Comparison of ENCODE assay signal across 9 cellular contexts in the genomic region with DNA sequence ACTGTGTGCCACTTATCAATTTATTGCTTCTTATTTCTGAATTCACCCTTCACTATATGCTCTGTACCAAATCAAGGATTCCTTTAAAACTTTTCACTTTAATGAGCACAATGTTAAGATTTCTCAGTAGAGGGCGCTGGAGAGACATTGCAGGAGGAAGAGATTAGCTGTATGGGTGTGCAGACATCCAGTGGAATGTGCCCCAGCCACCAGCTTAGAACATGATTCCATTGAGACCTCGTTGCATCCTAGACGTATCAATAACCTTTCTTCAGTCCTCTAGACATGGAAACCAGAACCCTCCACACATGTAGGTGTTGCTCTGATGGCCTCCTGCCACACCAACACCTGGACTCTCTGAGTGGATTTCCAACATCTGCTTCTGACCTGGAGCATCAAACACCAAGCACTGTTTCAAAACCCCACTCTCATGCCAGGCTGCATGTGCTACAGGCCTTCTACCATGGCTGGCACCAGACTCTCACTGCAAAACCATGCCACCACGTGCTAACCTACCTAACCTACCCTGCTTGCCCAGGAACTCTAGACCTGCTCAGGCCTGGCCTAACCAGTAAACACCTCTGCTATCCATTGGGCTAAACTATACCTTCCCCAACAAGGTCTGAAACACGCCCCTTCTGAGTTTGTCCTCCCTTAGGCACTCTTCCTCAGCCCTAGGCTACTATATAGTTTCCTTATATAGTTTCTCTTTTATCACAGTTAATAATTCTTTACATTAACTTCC.
A peak's percentile ranks its signal among the peaks of the same experiment; 100 is the strongest.
DNase-seq lines count a peak whose midpoint lies in the region; ATAC-seq, FAIRE-seq and TF ChIP-seq lines count a peak whose summit lies in the region.
"Had no signal": no experiment of that assay in that cellular context is flagged by ENCODE, and none has a peak within 500 bp of the region (broad histone marks: within the 10 kb centered on the region; RNA-seq: fewer than 3 reads in every experiment).

No MANE protein-coding gene starts in this region.

- RAD21 ChIA-PET in HCT116 (lab: Charles Lee; ENCODE audit: low non-redundant PET in 1 of 2, low total read pairs in 2 of 2, uncharacterized antibody in 2 of 2, unreplicated experiment in 2 of 2), result no interaction called here

- H3K9me2 ChIP-seq in HCT116 (ENCODE audit: insufficient read depth), result no peaks in the 10 kb centered on the region

- no peaks in the 10 kb centered on the region for H3K4me1 ChIP-seq in HCT116 (ENCODE audit: control insufficient read depth in 1 of 2, insufficient read depth in 2 of 2, low read length in 2 of 2)
- no peaks in the 10 kb centered on the region for H3K4me1 ChIP-seq in kidney (ENCODE audit: control insufficient read depth in 1 of 2, insufficient read depth in 1 of 2, low read depth in 1 of 2, low read length in 2 of 2)

- no peak overlapping the region for H2AFZ ChIP-seq in HCT116 (ENCODE audit: low read depth, low read length, poor library complexity, severe bottlenecking)

- H3K36me3 ChIP-seq in HCT116 (ENCODE audit: control insufficient read depth in 1 of 2, insufficient read depth in 2 of 2, low read length in 2 of 2), result no peaks in the 10 kb centered on the region
- no peaks in the 10 kb centered on the region for H3K36me3 ChIP-seq in WERI-Rb-1
- H3K36me3 ChIP-seq in kidney (ENCODE audit: control insufficient read depth in 1 of 2, insufficient read depth in 2 of 2, low read length in 2 of 2), result no peaks in the 10 kb centered on the region

- H3K79me2 ChIP-seq in HCT116 (ENCODE audit: insufficient read depth, low read length), result no peaks in the 10 kb centered on the region

- no peak for FAIRE-seq in kidney (lab: Jason Lieb, UNC)

- CTCF ChIA-PET in HCT116 (lab: Charles Lee), result interaction anchor here (1.0 to 1.7 kb wide), 3 partner anchors 281 to 371 kb away, joined by 3 to 19 read pairs (median 5); no protein-coding TSS in a partner anchor

- no peaks in the 10 kb centered on the region for H4K20me1 ChIP-seq in HCT116 (ENCODE audit: insufficient read depth)

- H3K27me3 ChIP-seq in HCT116 (ENCODE audit: insufficient read depth, low read length) (no peaks in the 10 kb centered on the region), WERI-Rb-1 (ENCODE audit: insufficient read depth, low read depth, severe bottlenecking) (no peaks in the 10 kb centered on the region)

- TF ChIP-seq POLR2A in HCT116 (IDR thresholded peaks at IDR 0.05; ENCODE audit: borderline replicate concordance, extremely low read depth, insufficient read depth, insufficient read length), result no peak

- peak; percentile 51 for DNase-seq in SIG-M5 treated with dmso at 0.1 percent for 504 hours (lab: John Stamatoyannopoulos, UW; ENCODE audit: unreplicated experiment)
- no peak for DNase-seq in SIG-M5 (lab: John Stamatoyannopoulos, UW)
- no peak for DNase-seq in HCT116 (ENCODE audit: low read depth, low spot score)
- peak; percentile 71 for DNase-seq in NAMALWA (ENCODE audit: low spot score)
- peak; percentile 53 for DNase-seq in WERI-Rb-1
- DNase-seq in kidney, result no peak
- no peak for DNase-seq in activated gamma-delta T cell treated with Interleukin-2 at 50 U/mL for 16 hours
- no peak for DNase-seq in effector CD8-positive, alpha-beta T cell (lab: John Stamatoyannopoulos, UW)

- no TSS peak for BruUV-seq in HCT116 (replicated peaks; lab: Mats Ljungman, UMichigan)

- H3K27ac ChIP-seq in HCT116 (ENCODE audit: low read depth, low read length), result no peak overlapping the region
- no peak overlapping the region for H3K27ac ChIP-seq in WERI-Rb-1
- H3K27ac ChIP-seq in kidney (ENCODE audit: low read depth in 2 of 2, low read length in 2 of 2), result no peak overlapping the region

- no peaks in the 10 kb centered on the region; a peak in 1 of 4 replicates for H3K9me3 ChIP-seq in HCT116 (ENCODE audit: control insufficient read depth in 1 of 2, insufficient read depth in 1 of 2, low read depth in 1 of 2, low read length in 2 of 2)
- no peaks in the 10 kb centered on the region for H3K9me3 ChIP-seq in WERI-Rb-1 (ENCODE audit: severe bottlenecking)
- no peaks in the 10 kb centered on the region for H3K9me3 ChIP-seq in kidney (ENCODE audit: control insufficient read depth in 1 of 2, low read length in 2 of 2)

- H3K4me3 ChIP-seq in HCT116 (replicated peaks in 1 of 2; ENCODE audit: low read depth in 1 of 2, low read length in 2 of 2) (no peak overlapping the region), WERI-Rb-1 (ENCODE audit: low read depth, low read length) (no peak overlapping the region), kidney (ENCODE audit: low read length in 2 of 2) (no peak overlapping the region)

- H3K4me2 ChIP-seq in HCT116 (ENCODE audit: low read length), result no peak overlapping the region

- intact Hi-C loops in HCT116 (cut with micrococcal nuclease) (loop anchor here (1.0 to 2.0 kb wide), 2 partner anchors 284 to 368 kb away; no protein-coding TSS in a partner anchor), kidney (cut with DNase I) (no loop called here)

- ATAC-seq in HCT116, result peak; percentile 47; the same call in 1 of the 2 replicates
- ATAC-seq: activated naive CD4-positive, alpha-beta T cell treated with anti-CD3 and anti-CD28 coated beads, Interleukin-2, amount 50 U/mL, for 72 hours had no signal

- peak; percentile 20 to 57 (median 49); a peak in 4 of 6 replicates for TF ChIP-seq CTCF in HCT116 (IDR thresholded peaks at IDR 0.05 in 2 of 3, conservative IDR thresholded peaks at IDR 0.05 in 1 of 3; ENCODE audit: borderline replicate concordance in 1 of 3, insufficient read depth in 1 of 3, low read depth in 2 of 3, low read length in 2 of 3)
- peak; percentile 79 for TF ChIP-seq CTCF in WERI-Rb-1 (IDR thresholded peaks at IDR 0.05; ENCODE audit: low read depth, low read length)
- TF ChIP-seq CTCF in kidney (IDR thresholded peaks at IDR 0.05; ENCODE audit: borderline replicate concordance, extremely low read depth, insufficient read depth), result peak; percentile 37

- POLR2A ChIA-PET in HCT116 (lab: Charles Lee), result no interaction called here

- no peak overlapping the region for H3K9ac ChIP-seq in HCT116 (ENCODE audit: low read length)
- H3K9ac ChIP-seq in kidney (ENCODE audit: low read length in 2 of 2), result no peak overlapping the region

- peak; percentile 33; the same call in 1 of the 2 replicates for TF ChIP-seq RAD21 in HCT116 (IDR thresholded peaks at IDR 0.05; ENCODE audit: low read depth)

TF ChIP-seq in HCT116, 20 proteins besides CTCF, POLR2A, EP300 and RAD21:
- TF ChIP-seq SRF (IDR thresholded peaks at IDR 0.05; ENCODE audit: low read depth), result no peak
- no peak for TF ChIP-seq ZBTB33 (IDR thresholded peaks at IDR 0.05; ENCODE audit: extremely low read depth, insufficient replicate concordance, low read length)
- TF ChIP-seq CEBPB (IDR thresholded peaks at IDR 0.05; ENCODE audit: low read depth), result no peak
- TF ChIP-seq SIN3A (IDR thresholded peaks at IDR 0.05; ENCODE audit: low read depth), result no peak
- no peak for TF ChIP-seq EZH2phosphoT487 (IDR thresholded peaks at IDR 0.05; ENCODE audit: borderline replicate concordance)
- TF ChIP-seq JUND (IDR thresholded peaks at IDR 0.05), result no peak
- TF ChIP-seq SP1 (IDR thresholded peaks at IDR 0.05; ENCODE audit: low read depth), result no peak
- no peak for TF ChIP-seq CBX3 (IDR thresholded peaks at IDR 0.05; ENCODE audit: low read depth)
- TF ChIP-seq FOSL1 (IDR thresholded peaks at IDR 0.05; ENCODE audit: low read depth), result no peak
- no peak for TF ChIP-seq REST (IDR thresholded peaks at IDR 0.05; ENCODE audit: low read depth)
- no peak for TF ChIP-seq TCF7L2 (IDR thresholded peaks at IDR 0.05; ENCODE audit: borderline replicate concordance, extremely low read depth, insufficient read depth, insufficient read length)
- no peak for TF ChIP-seq YY1 (IDR thresholded peaks at IDR 0.05; ENCODE audit: extremely low read depth, insufficient replicate concordance, low read depth, low read length)

Comparison
In these comparisons a context has a peak if more than half of its experiments do, and no peak if none do; other contexts are left out.
1. DNase-seq: peak in SIG-M5 treated with dmso at 0.1 percent for 504 hours (single experiment), NAMALWA (single experiment) and WERI-Rb-1 (single experiment); none in SIG-M5 (single experiment), HCT116 (single experiment), kidney (single experiment), activated gamma-delta T cell treated with Interleukin-2 at 50 U/mL for 16 hours (single experiment) and effector CD8-positive, alpha-beta T cell (single experiment).
2. Peak in every context shown above with its lines, with median percentiles within 50 percentile points of each other: CTCF ChIP-seq.